ENCODE assay signal across 8 cellular contexts in genomic region chr20:44736170-44737021, GRCh38. TPM values are rescaled to one million over a fixed set of nuclear protein-coding genes. Genes with fewer than 3 reads are reported as not detected.
A peak's percentile ranks its signal among the peaks of the same experiment; 100 is the strongest.
DNase-seq lines count a peak whose midpoint lies in the region; ATAC-seq, FAIRE-seq and TF ChIP-seq lines count a peak whose summit lies in the region.

No MANE protein-coding gene starts in this region.

- no peaks in the 10 kb centered on the region for H3K36me3 Mint-ChIP-seq in CD4-positive, alpha-beta memory T cell
- peaks cover 6% of the 10 kb centered on the region for H3K36me3 Mint-ChIP-seq in stimulated activated memory B cell treated with anti-CD40 and anti-IgM and Interleukin-4, amounts not matched to agents 10 μg/mL and 1 μg/mL and 100 μg/mL, for 72 hours

- TF ChIP-seq RAD21 in HCT116 (IDR thresholded peaks at IDR 0.05; ENCODE audit: low read depth) (no peak), GM12878 (IDR thresholded peaks at IDR 0.05; ENCODE audit: insufficient read depth, low read depth, low read length) (no peak)

- POLR2A ChIA-PET in CD4-positive, alpha-beta memory T cell (lab: Charles Lee; ENCODE audit: partially characterized antibody): no interaction called here
- POLR2A ChIA-PET in HCT116 (lab: Charles Lee) (no interaction called here), GM12878 (lab: Charles Lee) (no interaction called here)

- H3K4me3 Mint-ChIP-seq in CD4-positive, alpha-beta memory T cell: peak overlapping the region in 6 of 8 donors; percentile 31 to 79 (median 53)
- peak overlapping the region; percentile 65 for H3K4me3 Mint-ChIP-seq in stimulated activated memory B cell treated with anti-CD40 and anti-IgM and Interleukin-4, amounts not matched to agents 10 μg/mL and 1 μg/mL and 100 μg/mL, for 72 hours

- WGBS in GM12878 (ENCODE audit: insufficient coverage, insufficient replicate concordance, low lambda C conversion rate, missing lambda C conversion rate): 50% methylated on average over 6 of the region's 6 CpGs
- no CpG with 5 or more reads among the region's 6 CpGs for WGBS in iPS DF 6.9 (ENCODE audit: insufficient coverage, insufficient read length)

- H3K4me2 ChIP-seq in HCT116 (ENCODE audit: low read length) (peak overlapping the region; percentile 52), OCI-LY3 (ENCODE audit: low read length) (peak overlapping the region; percentile 55), GM12878 (ENCODE audit: control insufficient read depth, insufficient read depth) (0 out of 2 replicates have a peak overlapping the region, but pooled peaks have one; percentile 44)

- SMC1A ChIA-PET in GM12878 (lab: Charles Lee; ENCODE audit: uncharacterized antibody, unreplicated experiment): interaction anchor here (1.2 kb wide), 1 partner anchor 52 kb away, joined by 3 read pairs; no protein-coding TSS in a partner anchor

- no peak for TF ChIP-seq EP300 in GM12878 (IDR thresholded peaks at IDR 0.05; ENCODE audit: borderline replicate concordance in 1 of 2, control insufficient read depth in 1 of 2, low read depth in 2 of 2, low read length in 2 of 2)

- H3K36me3 ChIP-seq in CD4-positive, alpha-beta memory T cell (ENCODE audit: insufficient read depth, low read length): no peaks in the 10 kb centered on the region
- H3K36me3 ChIP-seq in HCT116 (ENCODE audit: control insufficient read depth in 1 of 2, insufficient read depth in 2 of 2, low read length in 2 of 2): no peaks in the 10 kb centered on the region
- no peaks in the 10 kb centered on the region for H3K36me3 ChIP-seq in OCI-LY3 (replicated peaks; ENCODE audit: low read depth, low read length)
- no peaks in the 10 kb centered on the region for H3K36me3 ChIP-seq in GM12878 (ENCODE audit: control insufficient read depth in 2 of 2, insufficient read depth in 2 of 2, low read length in 1 of 2)
- H3K36me3 ChIP-seq in iPS DF 6.9 (ENCODE audit: control insufficient read depth, insufficient read depth, low read length): no peaks in the 10 kb centered on the region

- TF ChIP-seq POLR2A in HCT116 (IDR thresholded peaks at IDR 0.05; ENCODE audit: borderline replicate concordance, extremely low read depth, insufficient read depth, insufficient read length): no peak
- TF ChIP-seq POLR2A in GM12878 (IDR thresholded peaks at IDR 0.05; ENCODE audit: low read depth, low read length): no peak

- peak in 4 of 5 donors; percentile 28 to 38 (median 33) for DNase-seq in CD4-positive, alpha-beta memory T cell
- DNase-seq in HCT116 (ENCODE audit: low read depth, low spot score): peak; percentile 89
- DNase-seq in GM12878 (ENCODE audit: low read depth, low spot score): no peak
- DNase-seq in iPS DF 6.9 (ENCODE audit: low read depth, low spot score): peak; percentile 94
- DNase-seq in DMS79 treated with DMSO at 0.1 percent for 48 hours (lab: John Stamatoyannopoulos, UW): no peak

- ATAC-seq in HCT116 (peak; percentile 82), GM12878 (peak; percentile 80), GM19455 (IDR thresholded peaks at IDR 0.05; ENCODE audit: unreplicated experiment) (no peak)
- peak; percentile 61 for ATAC-seq in stimulated activated memory B cell treated with anti-CD40 and anti-IgM and Interleukin-4, amounts not matched to agents 10 μg/mL and 1 μg/mL and 100 μg/mL, for 72 hours

- H3K27me3 ChIP-seq in CD4-positive, alpha-beta memory T cell (ENCODE audit: insufficient read depth, low read length): no peaks in the 10 kb centered on the region
- H3K27me3 ChIP-seq in HCT116 (ENCODE audit: insufficient read depth, low read length): no peaks in the 10 kb centered on the region
- H3K27me3 ChIP-seq in OCI-LY3 (ENCODE audit: low read depth, low read length): no peaks in the 10 kb centered on the region
- no peaks in the 10 kb centered on the region for H3K27me3 ChIP-seq in GM12878 (replicated peaks in 1 of 2; ENCODE audit: control insufficient read depth in 2 of 2, insufficient read depth in 2 of 2, low read length in 1 of 2)
- no peaks in the 10 kb centered on the region for H3K27me3 ChIP-seq in iPS DF 6.9 (ENCODE audit: control insufficient read depth, insufficient read depth, low read length)

- H3K9ac ChIP-seq in HCT116 (ENCODE audit: low read length) (no peak overlapping the region), OCI-LY3 (ENCODE audit: low read length) (no peak overlapping the region; the same call in 1 of the 2 replicates), GM12878 (ENCODE audit: control insufficient read depth, insufficient read depth, low read length) (no peak overlapping the region)

- H3K27me3 Mint-ChIP-seq in CD4-positive, alpha-beta memory T cell: no peaks in the 10 kb centered on the region
- peaks cover 18% of the 10 kb centered on the region for H3K27me3 Mint-ChIP-seq in stimulated activated memory B cell treated with anti-CD40 and anti-IgM and Interleukin-4, amounts not matched to agents 10 μg/mL and 1 μg/mL and 100 μg/mL, for 72 hours

- TF ChIP-seq CTCF in HCT116 (IDR thresholded peaks at IDR 0.05 in 2 of 3, conservative IDR thresholded peaks at IDR 0.05 in 1 of 3; ENCODE audit: borderline replicate concordance in 1 of 3, insufficient read depth in 1 of 3, low read depth in 2 of 3, low read length in 2 of 3) (no peak), OCI-LY3 (IDR thresholded peaks at IDR 0.05; ENCODE audit: low read depth, low read length) (no peak), GM12878 (IDR thresholded peaks at IDR 0.05 in 2 of 3, conservative IDR thresholded peaks at IDR 0.05 in 1 of 3; ENCODE audit: control insufficient read depth in 2 of 3, extremely low read depth in 1 of 3, insufficient read depth in 1 of 3, low read depth in 3 of 3, low read length in 3 of 3) (no peak)

- no peak overlapping the region for H3K4me3 ChIP-seq in CD4-positive, alpha-beta memory T cell (ENCODE audit: low read length in 2 of 2)
- H3K4me3 ChIP-seq in HCT116 (replicated peaks in 1 of 2; ENCODE audit: low read depth in 1 of 2, low read length in 2 of 2): 0 out of 4 replicates have a peak overlapping the region, but pooled peaks of 1 of the 2 experiments have one; percentile 25
- peak overlapping the region; percentile 64 for H3K4me3 ChIP-seq in OCI-LY3 (ENCODE audit: low read length)
- H3K4me3 ChIP-seq in GM12878: no peak overlapping the region
- H3K4me3 ChIP-seq in iPS DF 6.9 (ENCODE audit: low read length): no peak overlapping the region

- intact Hi-C loops in CD4-positive, alpha-beta memory T cell (cut with micrococcal nuclease): loop anchor here (2.0 kb wide), 1 partner anchor 526 kb away; the partner anchor contains the start of gene OSER1
- intact Hi-C loops in HCT116 (cut with micrococcal nuclease) (no loop called here), GM12878 (cut with micrococcal nuclease; ENCODE audit: unreplicated experiment) (no loop called here)

- peaks cover 10 to 29% (median 22%) of the 10 kb centered on the region in 4 donors for H3K4me1 Mint-ChIP-seq in CD4-positive, alpha-beta memory T cell
- peaks cover 11% of the 10 kb centered on the region for H3K4me1 Mint-ChIP-seq in stimulated activated memory B cell treated with anti-CD40 and anti-IgM and Interleukin-4, amounts not matched to agents 10 μg/mL and 1 μg/mL and 100 μg/mL, for 72 hours

- H2AFZ ChIP-seq in HCT116 (ENCODE audit: low read depth, low read length, poor library complexity, severe bottlenecking) (no peak overlapping the region), OCI-LY3 (ENCODE audit: low read depth, low read length) (peak overlapping the region; percentile 61; the same call in 1 of the 2 replicates), GM12878 (ENCODE audit: control insufficient read depth, low read depth, low read length) (peak overlapping the region; percentile 72)

- no TSS peak for BruUV-seq in HCT116 (replicated peaks; lab: Mats Ljungman, UMichigan)
- BruUV-seq in GM12878 (replicated peaks; lab: Mats Ljungman, UMichigan): no TSS peak

- H3K79me2 ChIP-seq in HCT116 (ENCODE audit: insufficient read depth, low read length): no peaks in the 10 kb centered on the region
- H3K79me2 ChIP-seq in OCI-LY3 (ENCODE audit: low read length): no peaks in the 10 kb centered on the region
- no peaks in the 10 kb centered on the region for H3K79me2 ChIP-seq in GM12878 (ENCODE audit: control insufficient read depth, insufficient read depth, low read length)

- no peak overlapping the region for H3K27ac ChIP-seq in CD4-positive, alpha-beta memory T cell (ENCODE audit: low read depth, low read length)
- H3K27ac ChIP-seq in HCT116 (ENCODE audit: low read depth, low read length): 0 out of 2 replicates have a peak overlapping the region, but pooled peaks have one; percentile 6
- H3K27ac ChIP-seq in OCI-LY3 (ENCODE audit: low read length): no peak overlapping the region
- no peak overlapping the region for H3K27ac ChIP-seq in GM12878 (ENCODE audit: control insufficient read depth, insufficient read depth)
- no peak overlapping the region for H3K27ac ChIP-seq in iPS DF 6.9 (ENCODE audit: low read length)

- H3K9me3 Mint-ChIP-seq in CD4-positive, alpha-beta memory T cell: peaks cover 0 to 2% (median 0%) of the 10 kb centered on the region in 8 donors
- H3K9me3 Mint-ChIP-seq in stimulated activated memory B cell treated with anti-CD40 and anti-IgM and Interleukin-4, amounts not matched to agents 10 μg/mL and 1 μg/mL and 100 μg/mL, for 72 hours: peaks cover 4% of the 10 kb centered on the region

- CTCF ChIA-PET in CD4-positive, alpha-beta memory T cell (lab: Charles Lee; ENCODE audit: partially characterized antibody): interaction anchor here (0.8 to 1.3 kb wide), 2 partner anchors 11 to 141 kb away, joined by 3 read pairs; no protein-coding TSS in a partner anchor
- CTCF ChIA-PET in HCT116 (lab: Charles Lee) (interaction anchor here (0.8 to 1.3 kb wide), 2 partner anchors 11 to 51 kb away, joined by 3 read pairs; no protein-coding TSS in a partner anchor), GM12878 (lab: Yijun Ruan, JAX) (interaction anchor here (1.1 to 3.0 kb wide), 2 partner anchors 51 to 87 kb away, joined by 3 to 10 read pairs; no protein-coding TSS in a partner anchor)

- no peaks in the 10 kb centered on the region for H3K9me2 ChIP-seq in HCT116 (ENCODE audit: insufficient read depth)

- H4K20me1 ChIP-seq in HCT116 (ENCODE audit: insufficient read depth): no peaks in the 10 kb centered on the region
- H4K20me1 ChIP-seq in OCI-LY3 (ENCODE audit: insufficient read depth, low read length): no peaks in the 10 kb centered on the region
- H4K20me1 ChIP-seq in GM12878 (ENCODE audit: control insufficient read depth, insufficient read depth): no peaks in the 10 kb centered on the region

- RAD21 ChIA-PET in HCT116 (lab: Charles Lee; ENCODE audit: low non-redundant PET in 1 of 2, low total read pairs in 2 of 2, uncharacterized antibody in 2 of 2, unreplicated experiment in 2 of 2) (no interaction called here), GM12878 (lab: Charles Lee; ENCODE audit: unreplicated experiment) (no interaction called here)

- no peaks in the 10 kb centered on the region for H3K9me3 ChIP-seq in CD4-positive, alpha-beta memory T cell (ENCODE audit: control insufficient read depth in 1 of 2, low read length in 2 of 2)
- no peaks in the 10 kb centered on the region for H3K9me3 ChIP-seq in HCT116 (ENCODE audit: control insufficient read depth in 1 of 2, insufficient read depth in 1 of 2, low read depth in 1 of 2, low read length in 2 of 2)
- no peaks in the 10 kb centered on the region for H3K9me3 ChIP-seq in OCI-LY3 (ENCODE audit: insufficient read depth, low read length)
- peaks cover 6% of the 10 kb centered on the region; the same call in 2 of the 3 replicates for H3K9me3 ChIP-seq in GM12878 (replicated peaks; ENCODE audit: control insufficient read depth, insufficient read depth, low read length)
- H3K9me3 ChIP-seq in iPS DF 6.9 (ENCODE audit: control insufficient read depth, insufficient read depth, low read length): no peaks in the 10 kb centered on the region

- peak; percentile 61 for FAIRE-seq in GM12878 (lab: Jason Lieb, UNC)

- in situ Hi-C loops in GM12878 (cut with MboI): no loop called here

- peak overlapping the region in 5 of 7 donors; percentile 18 to 86 (median 68) for H3K27ac Mint-ChIP-seq in CD4-positive, alpha-beta memory T cell
- peak overlapping the region; percentile 40 for H3K27ac Mint-ChIP-seq in stimulated activated memory B cell treated with anti-CD40 and anti-IgM and Interleukin-4, amounts not matched to agents 10 μg/mL and 1 μg/mL and 100 μg/mL, for 72 hours

- no peaks in the 10 kb centered on the region for H3K4me1 ChIP-seq in CD4-positive, alpha-beta memory T cell (ENCODE audit: insufficient read depth, low read length)
- H3K4me1 ChIP-seq in HCT116 (ENCODE audit: control insufficient read depth in 1 of 2, insufficient read depth in 2 of 2, low read length in 2 of 2): peaks cover 3 to 33% of the 10 kb centered on the region in 2 experiments; a peak in 3 of 4 replicates
- H3K4me1 ChIP-seq in OCI-LY3 (ENCODE audit: low read length): peaks cover 4% of the 10 kb centered on the region; the same call in 1 of the 2 replicates
- H3K4me1 ChIP-seq in GM12878 (ENCODE audit: control insufficient read depth, insufficient read depth, low read length): peaks cover 7% of the 10 kb centered on the region
- H3K4me1 ChIP-seq in iPS DF 6.9 (ENCODE audit: control insufficient read depth, insufficient read depth, low read length): no peaks in the 10 kb centered on the region

RNA-seq across cellular contexts. Expression of gene KCNK15, which starts 9.3 kb away (rescaled TPM):
- not detected for total RNA-seq in CD4-positive, alpha-beta memory T cell
- polyA plus RNA-seq in CD4-positive, alpha-beta memory T cell: not detected
- total RNA-seq in HCT116 (2021; ENCODE audit: unreplicated experiment) (not detected), GM12878 (2014; rRNA removed) (not detected in 2 replicates), GM12878 (2014; rRNA removed; fragmentation: Illumina TruSeq; extraction: Trizol) (not detected in 2 replicates), GM12878 (2021) (not detected in 2 replicates)
- not detected in 2 replicates for polyA plus RNA-seq in HCT116 (2012)
- not detected in 2 replicates for total RNA-seq in GM12878 (2013; cell fraction: nucleolus; rRNA removed)
- polyA plus RNA-seq in GM12878 (2011; ENCODE audit: low read depth): not detected
- polyA plus RNA-seq in GM12878 (2011; rRNA removed) (not detected in 2 replicates), GM12878 (2014; fragmentation: Illumina TruSeq; extraction: Trizol) (not detected in 2 replicates), GM12878 (2014; fragmentation: Nextera tagmentation; extraction: Ambion mirVana) (not detected), GM12878 (2014; rRNA removed) (not detected in 2 replicates), GM12878 (2016; fragmentation: Nextera tagmentation; extraction: Ambion mirVana) (not detected)
- polyA plus RNA-seq in GM12878 (2011; cell fraction: cytosol; rRNA removed): not detected in 2 replicates
- polyA plus RNA-seq in GM12878 (2011; cell fraction: nucleus; rRNA removed): not detected in 2 replicates
- not detected in 2 replicates for polyA plus RNA-seq in GM12878 (2012)
- not detected in 2 replicates for polyA minus RNA-seq in GM12878 (2011; rRNA and poly(A)+ RNA removed)
- 0.94 TPM in 2 replicates for polyA minus RNA-seq in GM12878 (2011; cell fraction: cytosol; rRNA and poly(A)+ RNA removed)
- 0.12 and 0.19 TPM in 2 replicates for polyA minus RNA-seq in GM12878 (2011; cell fraction: nucleus; rRNA and poly(A)+ RNA removed)

RNA-seq across cellular contexts. Expression of gene CCN5, which starts 21.2 kb away (rescaled TPM):
- total RNA-seq in CD4-positive, alpha-beta memory T cell: not detected
- not detected for polyA plus RNA-seq in CD4-positive, alpha-beta memory T cell
- total RNA-seq in HCT116 (2021; ENCODE audit: unreplicated experiment): 0.20 TPM
- 0.15 and 0.21 TPM in 2 replicates for polyA plus RNA-seq in HCT116 (2012)
- not detected in 2 replicates for total RNA-seq in GM12878 (2013; cell fraction: nucleolus; rRNA removed)
- not detected in 2 replicates for total RNA-seq in GM12878 (2014; rRNA removed)
- not detected in 2 replicates for total RNA-seq in GM12878 (2014; rRNA removed; fragmentation: Illumina TruSeq; extraction: Trizol)
- 0.15 TPM in 1 of 2 replicates, not detected in the other for total RNA-seq in GM12878 (2021)
- polyA plus RNA-seq in GM12878 (2011; ENCODE audit: low read depth): not detected
- polyA plus RNA-seq in GM12878 (2011; rRNA removed): not detected in 2 replicates
- polyA plus RNA-seq in GM12878 (2011; cell fraction: cytosol; rRNA removed): not detected in 2 replicates
- not detected in 2 replicates for polyA plus RNA-seq in GM12878 (2011; cell fraction: nucleus; rRNA removed)
- 0.06 TPM in 1 of 2 replicates, not detected in the other for polyA plus RNA-seq in GM12878 (2012)
- polyA plus RNA-seq in GM12878 (2014; fragmentation: Illumina TruSeq; extraction: Trizol): not detected in 2 replicates
- not detected for polyA plus RNA-seq in GM12878 (2014; fragmentation: Nextera tagmentation; extraction: Ambion mirVana)
- polyA plus RNA-seq in GM12878 (2014; rRNA removed): not detected in 2 replicates
- under 1 TPM in 1 of 2 experiments, not detected in 1; 0.14 TPM for polyA plus RNA-seq in GM12878 (2016; fragmentation: Nextera tagmentation; extraction: Ambion mirVana)
- polyA minus RNA-seq in GM12878 (2011; rRNA and poly(A)+ RNA removed): not detected in 2 replicates
- polyA minus RNA-seq in GM12878 (2011; cell fraction: cytosol; rRNA and poly(A)+ RNA removed): 6.1 and 8.0 TPM in 2 replicates
- polyA minus RNA-seq in GM12878 (2011; cell fraction: nucleus; rRNA and poly(A)+ RNA removed): 0.36 and 1.5 TPM in 2 replicates

Comparison
In these comparisons a context has a peak if more than half of its experiments do, and no peak if none do; other contexts are left out.
1. DNase-seq: peak in CD4-positive, alpha-beta memory T cell (4 of 5), HCT116 (single experiment) and iPS DF 6.9 (single experiment); none in GM12878 (single experiment) and DMS79 treated with DMSO at 0.1 percent for 48 hours (single experiment).
2. Peak in every context shown above with its lines, with median percentiles within 50 percentile points of each other: H3K4me2 ChIP-seq.